Comparison of ENCODE assay signal across 8 cellular contexts in genomic region chr12:6452245-6452731, GRCh38. TPM values are rescaled to one million over a fixed set of nuclear protein-coding genes. Genes with fewer than 3 reads are reported as not detected.
DNase-seq lines count a peak whose midpoint lies in the region; ATAC-seq and TF ChIP-seq lines count a peak whose summit lies in the region.

No MANE protein-coding gene starts in this region.

- 88% methylated on average over 7 of the region's 7 CpGs for WGBS in smooth muscle cell (ENCODE audit: low lambda C conversion rate)

- peak overlapping the region; percentile 97 for H3K9ac ChIP-seq in KMS-11
- no peak overlapping the region for H3K9ac ChIP-seq in smooth muscle cell (ENCODE audit: low read depth)

- peak; percentile 31 for DNase-seq in G401 (ENCODE audit: low spot score)
- DNase-seq in astrocyte of the spinal cord (ENCODE audit: low read depth, low spot score): no peak
- DNase-seq in smooth muscle cell (lab: John Stamatoyannopoulos, UW; ENCODE audit: unreplicated experiment): no peak
- DNase-seq in cerebellar nuclear complex (lab: John Stamatoyannopoulos, UW): no peak
- DNase-seq in GDM1 (lab: John Stamatoyannopoulos, UW): no peak

- H4K20me1 ChIP-seq in KMS-11 (ENCODE audit: insufficient read depth) (no peaks in the 10 kb centered on the region), smooth muscle cell (ENCODE audit: low read depth) (no peaks in the 10 kb centered on the region)

- no peak for ATAC-seq in GM18907 (IDR thresholded peaks at IDR 0.05; ENCODE audit: unreplicated experiment)

- H3K4me3 ChIP-seq in KMS-11 (IDR thresholded peaks at IDR 0.05; ENCODE audit: insufficient read depth, low read depth, low read length): no peak overlapping the region
- H3K4me3 ChIP-seq in astrocyte of the spinal cord (ENCODE audit: low read depth, low read length): peak overlapping the region; percentile 54
- peak overlapping the region; percentile 38 for H3K4me3 ChIP-seq in iPS-18c (ENCODE audit: insufficient read depth, low read depth, low read length)
- peak overlapping the region; percentile 55 for H3K4me3 ChIP-seq in smooth muscle cell

- H3K9me3 ChIP-seq in iPS-18c (ENCODE audit: control insufficient read depth, insufficient read depth, low read length): no peaks in the 10 kb centered on the region
- no peaks in the 10 kb centered on the region for H3K9me3 ChIP-seq in smooth muscle cell (replicated peaks; ENCODE audit: low read depth)

- H3K79me2 ChIP-seq in KMS-11 (ENCODE audit: insufficient read depth, low read depth): peaks cover 12% of the 10 kb centered on the region; the same call in 1 of the 2 replicates
- H3K79me2 ChIP-seq in smooth muscle cell (ENCODE audit: low read depth): no peaks in the 10 kb centered on the region

- H3K4me1 ChIP-seq in KMS-11 (ENCODE audit: low read depth, poor library complexity, severe bottlenecking) (peaks cover 32% of the 10 kb centered on the region), smooth muscle cell (ENCODE audit: low read depth) (peaks cover 33% of the 10 kb centered on the region)

- H3K4me2 ChIP-seq in KMS-11 (peak overlapping the region; percentile 55), smooth muscle cell (peak overlapping the region; percentile 87)

- in situ Hi-C loops in G401 (cut with HindIII; ENCODE audit: low sequenced_read_pairs): no loop called here
- in situ Hi-C loops in astrocyte of the spinal cord (cut with HindIII; ENCODE audit: low sequenced_read_pairs): loop anchor here (25.0 kb wide), 1 partner anchor 140 kb away; the partner anchor contains the start of gene PLEKHG6

- H2AFZ ChIP-seq in KMS-11 (ENCODE audit: low read depth) (peak overlapping the region; percentile 48), smooth muscle cell (ENCODE audit: low read depth) (peak overlapping the region; percentile 58)

- H3K27ac ChIP-seq in KMS-11: peak overlapping the region; percentile 92
- peak overlapping the region; percentile 50 for H3K27ac ChIP-seq in smooth muscle cell (ENCODE audit: low read depth)

- TF ChIP-seq CTCF in KMS-11 (conservative IDR thresholded peaks at IDR 0.05; ENCODE audit: low read depth, low read length): no peak
- no peak for TF ChIP-seq CTCF in astrocyte of the spinal cord (IDR thresholded peaks at IDR 0.05; ENCODE audit: low read depth, low read length)
- no peak for TF ChIP-seq CTCF in smooth muscle cell (IDR thresholded peaks at IDR 0.05; ENCODE audit: borderline replicate concordance, insufficient read depth, poor library complexity, severe bottlenecking)

- H3K36me3 ChIP-seq in KMS-11 (ENCODE audit: insufficient read depth): no peaks in the 10 kb centered on the region
- no peaks in the 10 kb centered on the region for H3K36me3 ChIP-seq in smooth muscle cell (ENCODE audit: low read depth)

- no peaks in the 10 kb centered on the region for H3F3A ChIP-seq in smooth muscle cell (ENCODE audit: low read depth)

- no peaks in the 10 kb centered on the region for H3K27me3 ChIP-seq in KMS-11 (ENCODE audit: insufficient read depth, low read depth)
- H3K27me3 ChIP-seq in smooth muscle cell (ENCODE audit: low read depth): no peaks in the 10 kb centered on the region

RNA-seq across cellular contexts. Expression of gene TAPBPL, which starts 0.4 kb away (rescaled TPM):
- total RNA-seq in G401 (2014; rRNA removed; shearing (Covaris generic)): 0.25 TPM in 1 of 2 replicates, not detected in the other
- 0.85 TPM in 1 of 2 replicates, not detected in the other for total RNA-seq in smooth muscle cell
- polyA plus RNA-seq in smooth muscle cell: 1.5 and 3.2 TPM in 2 replicates

RNA-seq across cellular contexts. Expression of gene CD27, which starts 7.5 kb away (rescaled TPM):
- not detected in 2 replicates for total RNA-seq in G401 (2014; rRNA removed; shearing (Covaris generic))
- not detected in 2 replicates for total RNA-seq in smooth muscle cell
- polyA plus RNA-seq in smooth muscle cell: not detected in 2 replicates

RNA-seq across cellular contexts. Expression of gene VAMP1, which starts 18.2 kb away (rescaled TPM):
- total RNA-seq in G401 (2014; rRNA removed; shearing (Covaris generic)): 7.6 and 9.3 TPM in 2 replicates
- total RNA-seq in smooth muscle cell: 3.5 and 10.0 TPM in 2 replicates
- 7.5 and 8.6 TPM in 2 replicates for polyA plus RNA-seq in smooth muscle cell

RNA-seq across cellular contexts. Expression of gene MRPL51, which starts 40.8 kb away (rescaled TPM):
- total RNA-seq in G401 (2014; rRNA removed; shearing (Covaris generic)): 363 and 396 TPM in 2 replicates
- 122 and 126 TPM in 2 replicates for total RNA-seq in smooth muscle cell
- 364 and 377 TPM in 2 replicates for polyA plus RNA-seq in smooth muscle cell

RNA-seq across cellular contexts. Expression of gene NCAPD2, which starts 41.6 kb away (rescaled TPM):
- 86.1 and 102 TPM in 2 replicates for total RNA-seq in G401 (2014; rRNA removed; shearing (Covaris generic))
- total RNA-seq in smooth muscle cell: 22.7 and 78.9 TPM in 2 replicates
- polyA plus RNA-seq in smooth muscle cell: 17.6 and 21.5 TPM in 2 replicates
